In the genomic region with DNA sequence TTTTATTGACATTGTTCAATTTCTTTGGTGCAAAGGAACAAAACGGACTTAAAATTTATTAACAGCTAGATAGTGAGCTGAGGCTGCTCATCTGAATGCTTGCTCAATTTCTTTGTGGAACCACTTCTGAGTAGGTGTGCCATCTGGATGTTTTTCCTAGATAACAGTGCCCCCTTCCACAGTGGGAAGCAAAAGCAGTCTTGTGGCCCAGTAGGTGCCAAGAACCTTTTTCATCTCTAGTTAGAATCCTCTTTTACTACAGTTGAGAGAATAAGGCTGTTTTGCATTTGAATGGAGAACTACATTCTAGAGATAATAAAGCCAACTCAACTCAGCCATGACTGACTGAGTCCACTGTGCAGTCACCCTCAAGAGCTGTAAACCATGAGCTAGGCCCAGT, we compare ENCODE assay signal across 1 cellular context.
TF ChIP-seq lines count a peak whose summit lies in the region.

No MANE protein-coding gene starts in this region.

TF ChIP-seq in GM23338, 12 proteins besides CTCF, POLR2A, EP300 and RAD21 (continued from another document):
- TF ChIP-seq, protein P1, sequence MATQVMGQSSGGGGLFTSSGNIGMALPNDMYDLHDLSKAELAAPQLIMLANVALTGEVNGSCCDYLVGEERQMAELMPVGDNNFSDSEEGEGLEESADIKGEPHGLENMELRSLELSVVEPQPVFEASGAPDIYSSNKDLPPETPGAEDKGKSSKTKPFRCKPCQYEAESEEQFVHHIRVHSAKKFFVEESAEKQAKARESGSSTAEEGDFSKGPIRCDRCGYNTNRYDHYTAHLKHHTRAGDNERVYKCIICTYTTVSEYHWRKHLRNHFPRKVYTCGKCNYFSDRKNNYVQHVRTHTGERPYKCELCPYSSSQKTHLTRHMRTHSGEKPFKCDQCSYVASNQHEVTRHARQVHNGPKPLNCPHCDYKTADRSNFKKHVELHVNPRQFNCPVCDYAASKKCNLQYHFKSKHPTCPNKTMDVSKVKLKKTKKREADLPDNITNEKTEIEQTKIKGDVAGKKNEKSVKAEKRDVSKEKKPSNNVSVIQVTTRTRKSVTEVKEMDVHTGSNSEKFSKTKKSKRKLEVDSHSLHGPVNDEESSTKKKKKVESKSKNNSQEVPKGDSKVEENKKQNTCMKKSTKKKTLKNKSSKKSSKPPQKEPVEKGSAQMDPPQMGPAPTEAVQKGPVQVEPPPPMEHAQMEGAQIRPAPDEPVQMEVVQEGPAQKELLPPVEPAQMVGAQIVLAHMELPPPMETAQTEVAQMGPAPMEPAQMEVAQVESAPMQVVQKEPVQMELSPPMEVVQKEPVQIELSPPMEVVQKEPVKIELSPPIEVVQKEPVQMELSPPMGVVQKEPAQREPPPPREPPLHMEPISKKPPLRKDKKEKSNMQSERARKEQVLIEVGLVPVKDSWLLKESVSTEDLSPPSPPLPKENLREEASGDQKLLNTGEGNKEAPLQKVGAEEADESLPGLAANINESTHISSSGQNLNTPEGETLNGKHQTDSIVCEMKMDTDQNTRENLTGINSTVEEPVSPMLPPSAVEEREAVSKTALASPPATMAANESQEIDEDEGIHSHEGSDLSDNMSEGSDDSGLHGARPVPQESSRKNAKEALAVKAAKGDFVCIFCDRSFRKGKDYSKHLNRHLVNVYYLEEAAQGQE (IDR thresholded peaks at IDR 0.05; ENCODE audit: unreplicated experiment) = no peak
- no peak for TF ChIP-seq STAT1 (IDR thresholded peaks at IDR 0.05; ENCODE audit: unreplicated experiment)
- TF ChIP-seq ZNF331 (CRISPR knock-in tag; IDR thresholded peaks at IDR 0.05; ENCODE audit: low read depth) = no peak
- no peak for TF ChIP-seq ZNF114 (CRISPR knock-in tag; IDR thresholded peaks at IDR 0.05)
- TF ChIP-seq, protein P2, sequence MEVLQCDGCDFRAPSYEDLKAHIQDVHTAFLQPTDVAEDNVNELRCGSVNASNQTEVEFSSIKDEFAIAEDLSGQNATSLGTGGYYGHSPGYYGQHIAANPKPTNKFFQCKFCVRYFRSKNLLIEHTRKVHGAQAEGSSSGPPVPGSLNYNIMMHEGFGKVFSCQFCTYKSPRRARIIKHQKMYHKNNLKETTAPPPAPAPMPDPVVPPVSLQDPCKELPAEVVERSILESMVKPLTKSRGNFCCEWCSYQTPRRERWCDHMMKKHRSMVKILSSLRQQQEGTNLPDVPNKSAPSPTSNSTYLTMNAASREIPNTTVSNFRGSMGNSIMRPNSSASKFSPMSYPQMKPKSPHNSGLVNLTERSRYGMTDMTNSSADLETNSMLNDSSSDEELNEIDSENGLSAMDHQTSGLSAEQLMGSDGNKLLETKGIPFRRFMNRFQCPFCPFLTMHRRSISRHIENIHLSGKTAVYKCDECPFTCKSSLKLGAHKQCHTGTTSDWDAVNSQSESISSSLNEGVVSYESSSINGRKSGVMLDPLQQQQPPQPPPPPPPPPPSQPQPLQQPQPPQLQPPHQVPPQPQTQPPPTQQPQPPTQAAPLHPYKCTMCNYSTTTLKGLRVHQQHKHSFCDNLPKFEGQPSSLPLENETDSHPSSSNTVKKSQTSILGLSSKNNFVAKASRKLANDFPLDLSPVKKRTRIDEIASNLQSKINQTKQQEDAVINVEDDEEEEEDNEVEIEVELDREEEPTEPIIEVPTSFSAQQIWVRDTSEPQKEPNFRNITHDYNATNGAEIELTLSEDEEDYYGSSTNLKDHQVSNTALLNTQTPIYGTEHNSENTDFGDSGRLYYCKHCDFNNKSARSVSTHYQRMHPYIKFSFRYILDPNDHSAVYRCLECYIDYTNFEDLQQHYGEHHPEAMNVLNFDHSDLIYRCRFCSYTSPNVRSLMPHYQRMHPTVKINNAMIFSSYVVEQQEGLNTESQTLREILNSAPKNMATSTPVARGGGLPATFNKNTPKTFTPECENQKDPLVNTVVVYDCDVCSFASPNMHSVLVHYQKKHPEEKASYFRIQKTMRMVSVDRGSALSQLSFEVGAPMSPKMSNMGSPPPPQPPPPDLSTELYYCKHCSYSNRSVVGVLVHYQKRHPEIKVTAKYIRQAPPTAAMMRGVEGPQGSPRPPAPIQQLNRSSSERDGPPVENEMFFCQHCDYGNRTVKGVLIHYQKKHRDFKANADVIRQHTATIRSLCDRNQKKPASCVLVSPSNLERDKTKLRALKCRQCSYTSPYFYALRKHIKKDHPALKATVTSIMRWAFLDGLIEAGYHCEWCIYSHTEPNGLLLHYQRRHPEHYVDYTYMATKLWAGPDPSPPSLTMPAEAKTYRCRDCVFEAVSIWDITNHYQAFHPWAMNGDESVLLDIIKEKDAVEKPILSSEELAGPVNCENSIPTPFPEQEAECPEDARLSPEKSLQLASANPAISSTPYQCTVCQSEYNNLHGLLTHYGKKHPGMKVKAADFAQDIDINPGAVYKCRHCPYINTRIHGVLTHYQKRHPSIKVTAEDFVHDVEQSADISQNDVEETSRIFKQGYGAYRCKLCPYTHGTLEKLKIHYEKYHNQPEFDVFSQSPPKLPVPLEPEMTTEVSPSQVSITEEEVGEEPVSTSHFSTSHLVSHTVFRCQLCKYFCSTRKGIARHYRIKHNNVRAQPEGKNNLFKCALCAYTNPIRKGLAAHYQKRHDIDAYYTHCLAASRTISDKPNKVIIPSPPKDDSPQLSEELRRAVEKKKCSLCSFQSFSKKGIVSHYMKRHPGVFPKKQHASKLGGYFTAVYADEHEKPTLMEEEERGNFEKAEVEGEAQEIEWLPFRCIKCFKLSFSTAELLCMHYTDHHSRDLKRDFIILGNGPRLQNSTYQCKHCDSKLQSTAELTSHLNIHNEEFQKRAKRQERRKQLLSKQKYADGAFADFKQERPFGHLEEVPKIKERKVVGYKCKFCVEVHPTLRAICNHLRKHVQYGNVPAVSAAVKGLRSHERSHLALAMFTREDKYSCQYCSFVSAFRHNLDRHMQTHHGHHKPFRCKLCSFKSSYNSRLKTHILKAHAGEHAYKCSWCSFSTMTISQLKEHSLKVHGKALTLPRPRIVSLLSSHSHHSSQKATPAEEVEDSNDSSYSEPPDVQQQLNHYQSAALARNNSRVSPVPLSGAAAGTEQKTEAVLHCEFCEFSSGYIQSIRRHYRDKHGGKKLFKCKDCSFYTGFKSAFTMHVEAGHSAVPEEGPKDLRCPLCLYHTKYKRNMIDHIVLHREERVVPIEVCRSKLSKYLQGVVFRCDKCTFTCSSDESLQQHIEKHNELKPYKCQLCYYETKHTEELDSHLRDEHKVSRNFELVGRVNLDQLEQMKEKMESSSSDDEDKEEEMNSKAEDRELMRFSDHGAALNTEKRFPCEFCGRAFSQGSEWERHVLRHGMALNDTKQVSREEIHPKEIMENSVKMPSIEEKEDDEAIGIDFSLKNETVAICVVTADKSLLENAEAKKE (CRISPR knock-in tag; IDR thresholded peaks at IDR 0.05) = no peak
- TF ChIP-seq CREB1 (CRISPR knock-in tag; IDR thresholded peaks at IDR 0.05; ENCODE audit: low read depth) = no peak
- no peak for TF ChIP-seq EZH2 (IDR thresholded peaks at IDR 0.05; ENCODE audit: low read depth, unreplicated experiment)
- no peak for TF ChIP-seq JUNB (IDR thresholded peaks at IDR 0.05; ENCODE audit: unreplicated experiment)
TF ChIP-seq in GM23338: peak in this region for 0.
